ENCODE assay signal across 25 cellular contexts in genomic region chr17:28219771-28220170, GRCh38.
"Had no signal": no experiment of that assay in that cellular context is flagged by ENCODE, and none has a peak within 500 bp of the region (broad histone marks: within the 10 kb centered on the region; RNA-seq: fewer than 3 reads in every experiment).

No MANE protein-coding gene starts in this region.

- H3K36me3 ChIP-seq: gastrocnemius medialis, left lung, neutrophil, prostate gland, right atrium auricular region, stomach, thyroid gland, vagina had no signal

- H3K4me3 ChIP-seq: dorsolateral prefrontal cortex, gastrocnemius medialis, left lung, mucosa of descending colon, prostate gland, right atrium auricular region, smooth muscle cell, stomach, thyroid gland, vagina had no signal

- H3K27ac ChIP-seq: dorsolateral prefrontal cortex, gastrocnemius medialis, left lung, neutrophil, prostate gland, right atrium auricular region, stomach, thyroid gland, vagina had no signal

- H3K4me1 ChIP-seq: gastrocnemius medialis, left lung, prostate gland, right atrium auricular region, stomach, thyroid gland, vagina had no signal

- ATAC-seq: gastrocnemius medialis; left cardiac atrium; left lung; mucosa of descending colon; natural killer cell treated with Interleukin-12 subunit alpha and Interleukin-12 subunit beta and Interleukin-15 and Interleukin-18, amount 100 ng/mL, for 72 hours; sciatic nerve; stimulated activated effector memory CD8-positive, alpha-beta T cell treated with anti-CD3 and anti-CD28 coated beads, Interleukin-12 subunit alpha, Interleukin-12 subunit beta, amount 100 ng/mL, for 72 hours had no signal

- H3K4me2 ChIP-seq: smooth muscle cell had no signal

- DNase-seq: dorsolateral prefrontal cortex; effector CD4-positive, alpha-beta T cell; foreskin fibroblast; gastrocnemius medialis; head of caudate nucleus; left cardiac atrium; left lung; mesenchymal stem cell; mucosa of descending colon; naive B cell; stimulated activated CD4-positive, alpha-beta T cell treated with anti-CD3 and anti-CD28 coated beads, Interleukin-12 subunit alpha, Interleukin-12 subunit beta, amount 100 ng/mL, for 4 hours; stimulated activated CD4-positive, alpha-beta T cell treated with anti-CD3 and anti-CD28 coated beads, Interleukin-2, amount 100 ng/mL, for 24 hours; stimulated activated CD4-positive, alpha-beta T cell treated with anti-CD3 and anti-CD28 coated beads, Interleukin-4, amount 100 ng/mL, for 24 hours; stimulated activated naive CD4-positive, alpha-beta T cell treated with Interleukin-2 at 50 U/mL for 16 hours; stomach; thyroid gland; trophoblast cell had no signal

- H3K27me3 ChIP-seq: dorsolateral prefrontal cortex, gastrocnemius medialis, left lung, neutrophil, right atrium auricular region, stomach, thyroid gland, vagina had no signal

- H3K9me3 ChIP-seq: gastrocnemius medialis, left lung, mucosa of descending colon, neutrophil, prostate gland, right atrium auricular region, stomach, thyroid gland, vagina had no signal
